ENCODE assay signal across 8 cellular contexts in genomic region chr1:62841587-62842169, GRCh38. TPM values are rescaled to one million over a fixed set of nuclear protein-coding genes. Genes with fewer than 3 reads are reported as not detected.
DNase-seq lines count a peak whose midpoint lies in the region; ATAC-seq and TF ChIP-seq lines count a peak whose summit lies in the region.

No MANE protein-coding gene starts in this region.

- H3K27me3 ChIP-seq in CD4-positive, alpha-beta memory T cell (ENCODE audit: insufficient read depth, low read length): no peaks in the 10 kb centered on the region

- no peak overlapping the region for H3K4me3 Mint-ChIP-seq in CD4-positive, alpha-beta memory T cell
- no peak overlapping the region for H3K4me3 Mint-ChIP-seq in type B pancreatic cell

- H3K27ac Mint-ChIP-seq in CD4-positive, alpha-beta memory T cell: no peak overlapping the region
- no peak overlapping the region for H3K27ac Mint-ChIP-seq in type B pancreatic cell

- ATAC-seq in GM18511 (IDR thresholded peaks at IDR 0.05; ENCODE audit: unreplicated experiment): peak; percentile 66
- ATAC-seq in HG03460 (IDR thresholded peaks at IDR 0.05; ENCODE audit: unreplicated experiment): no peak

- intact Hi-C loops in CD4-positive, alpha-beta memory T cell (cut with micrococcal nuclease): loop anchor here (5.0 kb wide), 1 partner anchor 1406 kb away; no protein-coding TSS in a partner anchor

- POLR2A ChIA-PET in CD4-positive, alpha-beta memory T cell (lab: Charles Lee; ENCODE audit: partially characterized antibody): no interaction called here

- peak; percentile 90 for TF ChIP-seq CTCF in type B pancreatic cell (conservative IDR thresholded peaks at IDR 0.05)

- H3K27me3 Mint-ChIP-seq in CD4-positive, alpha-beta memory T cell: no peaks in the 10 kb centered on the region
- no peaks in the 10 kb centered on the region for H3K27me3 Mint-ChIP-seq in type B pancreatic cell

- peaks cover 1 to 11% of the 10 kb centered on the region in 2 donors for H3K36me3 Mint-ChIP-seq in CD4-positive, alpha-beta memory T cell
- H3K36me3 Mint-ChIP-seq in type B pancreatic cell: peaks cover 4% of the 10 kb centered on the region

- H3K4me1 Mint-ChIP-seq in CD4-positive, alpha-beta memory T cell: peaks cover 0 to 1% (median 0%) of the 10 kb centered on the region in 4 donors
- no peaks in the 10 kb centered on the region for H3K4me1 Mint-ChIP-seq in type B pancreatic cell (ENCODE audit: unreplicated experiment)

- H3K4me3 ChIP-seq in CD4-positive, alpha-beta memory T cell (ENCODE audit: low read length in 2 of 2): no peak overlapping the region

- in situ Hi-C loops in T47D (cut with HindIII; ENCODE audit: low pct_unique_long_range_greater_than_20kb, low sequenced_read_pairs): no loop called here

- H3K27ac ChIP-seq in CD4-positive, alpha-beta memory T cell (ENCODE audit: low read depth, low read length): no peak overlapping the region

- CTCF ChIA-PET in CD4-positive, alpha-beta memory T cell (lab: Charles Lee; ENCODE audit: partially characterized antibody): interaction anchor here (0.7 to 3.2 kb wide), 13 partner anchors 9 to 697 kb away, joined by 3 to 30 read pairs (median 3); no protein-coding TSS in a partner anchor

- H3K9me3 Mint-ChIP-seq in CD4-positive, alpha-beta memory T cell: no peaks in the 10 kb centered on the region
- no peaks in the 10 kb centered on the region for H3K9me3 Mint-ChIP-seq in type B pancreatic cell

- H3K9me3 ChIP-seq in CD4-positive, alpha-beta memory T cell (ENCODE audit: control insufficient read depth in 1 of 2, low read length in 2 of 2): no peaks in the 10 kb centered on the region

- H3K4me1 ChIP-seq in CD4-positive, alpha-beta memory T cell (ENCODE audit: insufficient read depth, low read length): no peaks in the 10 kb centered on the region

- H3K36me3 ChIP-seq in CD4-positive, alpha-beta memory T cell (ENCODE audit: insufficient read depth, low read length): no peaks in the 10 kb centered on the region

- DNase-seq in CD4-positive, alpha-beta memory T cell: peak in 4 of 5 donors; percentile 32 to 48 (median 44)
- DNase-seq in HT-29 (ENCODE audit: low spot score) (peak; percentile 76), NCI-H82 treated with DMSO at 0.1 percent for 48 hours (lab: John Stamatoyannopoulos, UW; ENCODE audit: unreplicated experiment) (peak; percentile 46), T47D (ENCODE audit: low read depth in 1 of 2, low spot score in 1 of 2) (peak; percentile 13 to 61), kidney tubule cell (ENCODE audit: low spot score) (peak; percentile 54), type B pancreatic cell (ENCODE audit: extremely low spot score, unreplicated experiment) (no peak)

RNA-seq across cellular contexts. Expression of gene ATG4C, which starts 57.7 kb away (rescaled TPM):
- total RNA-seq in CD4-positive, alpha-beta memory T cell: 10 to 100 TPM; 11.7 to 15.2 TPM
- 10 to 100 TPM; 13.5 to 15.8 TPM for polyA plus RNA-seq in CD4-positive, alpha-beta memory T cell
- total RNA-seq in HT-29 (2014; rRNA removed; shearing (Covaris generic)): 1.6 and 3.7 TPM in 2 replicates
- 7.1 and 13.4 TPM in 2 replicates for total RNA-seq in type B pancreatic cell (ENCODE audit: low replicate concordance)
